In the genomic region with DNA sequence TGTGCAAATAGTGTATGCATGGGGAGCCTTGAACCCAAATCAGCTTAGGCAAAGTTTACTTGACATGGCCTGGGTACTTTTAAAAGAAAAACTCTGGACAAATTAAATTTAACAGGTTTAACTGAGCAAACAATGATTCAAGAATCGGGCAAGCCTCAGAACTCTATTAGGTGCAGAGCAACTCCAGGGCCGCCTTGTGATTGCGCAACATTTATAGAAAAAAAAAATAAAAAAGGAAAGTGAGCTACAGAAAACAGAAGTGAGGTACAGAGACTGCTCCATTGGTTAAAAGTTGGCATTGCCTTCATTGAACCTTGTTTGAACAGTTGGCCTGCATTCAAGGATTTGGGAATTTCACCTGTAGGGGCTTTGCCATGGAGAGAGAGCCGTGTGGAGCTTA, we compare ENCODE assay signal across 21 cellular contexts.
"Had no signal": no experiment of that assay in that cellular context is flagged by ENCODE, and none has a peak within 500 bp of the region (broad histone marks: within the 10 kb centered on the region; RNA-seq: fewer than 3 reads in every experiment).

No MANE protein-coding gene starts in this region.

- H3K9me3 ChIP-seq: body of pancreas, gastrocnemius medialis, neutrophil, ovary, suprapubic skin, tibial nerve had no signal

- ATAC-seq: body of pancreas; gastrocnemius medialis; right cardiac atrium; stimulated activated effector memory CD8-positive, alpha-beta T cell treated with anti-CD3 and anti-CD28 coated beads, Interleukin-12 subunit alpha, Interleukin-12 subunit beta, amount 100 ng/mL, for 72 hours; stimulated activated naive CD8-positive, alpha-beta T cell treated with anti-CD3 and anti-CD28 coated beads, Interleukin-15, amount 100 ng/mL, for 72 hours; WTC11 had no signal

- FAIRE-seq: urothelium cell line had no signal

- H3K4me1 ChIP-seq: body of pancreas, esophagus squamous epithelium, gastrocnemius medialis, suprapubic skin, tibial nerve had no signal

- H3K27ac ChIP-seq: body of pancreas, cardiac muscle cell, esophagus squamous epithelium, gastrocnemius medialis, neutrophil, ovary, skin epidermis, suprapubic skin, tibial nerve had no signal

- H3K36me3 ChIP-seq: cardiac muscle cell, esophagus squamous epithelium, gastrocnemius medialis, neutrophil, ovary, suprapubic skin, tibial nerve had no signal

- DNase-seq: activated gamma-delta T cell treated with Interleukin-2 at 50 U/mL for 16 hours; activated T-cell treated with anti-CD3 and anti-CD28 coated beads, Interleukin-2, amount 50 U/mL, for 1 hour; anterior cingulate cortex; body of pancreas; cortex of kidney; endodermal cell; esophagus squamous epithelium; gastrocnemius medialis; hypothalamus; ovary; right cardiac atrium; stimulated activated CD4-positive, alpha-beta T cell treated with anti-CD3 and anti-CD28 coated beads, Interleukin-2, amount 100 ng/mL, for 24 hours; stimulated activated naive CD8-positive, alpha-beta T cell treated with anti-CD3 and anti-CD28 coated beads, Interleukin-15, amount 100 ng/mL, for 72 hours had no signal

- H3K4me3 ChIP-seq: body of pancreas, cardiac muscle cell, esophagus squamous epithelium, gastrocnemius medialis, ovary, skin epidermis, suprapubic skin, tibial nerve had no signal

- H3K27me3 ChIP-seq: body of pancreas, cardiac muscle cell, esophagus squamous epithelium, gastrocnemius medialis, neutrophil, ovary, suprapubic skin, tibial nerve had no signal
